19 cellular contexts compared by ENCODE assay signal in the genomic region with DNA sequence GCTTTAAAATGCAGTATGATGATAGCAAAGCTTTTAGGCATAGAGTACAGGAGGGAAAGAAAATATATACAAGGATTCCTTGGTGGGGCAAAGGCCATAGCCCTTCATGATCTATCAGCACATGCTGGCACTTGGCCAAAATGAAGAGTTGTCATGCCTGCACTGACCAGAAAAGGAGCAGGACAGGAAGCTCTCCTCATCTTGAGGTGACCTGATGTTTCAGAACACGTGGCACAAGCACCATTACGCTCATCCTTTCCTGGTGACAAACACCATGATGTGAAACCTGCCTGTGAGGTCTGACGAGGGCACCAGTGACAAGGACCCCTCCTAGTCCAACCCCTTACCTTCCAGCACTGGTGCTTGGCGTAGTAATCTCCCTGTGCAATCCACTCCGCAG.
"Had no signal": no experiment of that assay in that cellular context is flagged by ENCODE, and none has a peak within 500 bp of the region (broad histone marks: within the 10 kb centered on the region; RNA-seq: fewer than 3 reads in every experiment).

No MANE protein-coding gene starts in this region.

- H3K27ac ChIP-seq: dorsolateral prefrontal cortex, neural progenitor cell, stomach, WERI-Rb-1 had no signal

- H3K27me3 Mint-ChIP-seq: progenitor cell of endocrine pancreas, type B pancreatic cell had no signal

- DNase-seq: activated CD4-positive, alpha-beta T cell treated with anti-CD3 and anti-CD28 coated beads for 1 hour; activated naive CD4-positive, alpha-beta T cell; anterior cingulate cortex; caudate nucleus; dorsolateral prefrontal cortex; foreskin fibroblast; hippocampal formation; stimulated activated CD4-positive, alpha-beta T cell treated with anti-CD3 and anti-CD28 coated beads, Interleukin-12 subunit alpha, Interleukin-12 subunit beta, amount 100 ng/mL, for 4 hours; stimulated activated CD4-positive, alpha-beta T cell treated with anti-CD3 and anti-CD28 coated beads, Interleukin-2, amount 100 ng/mL, for 24 hours; stomach; WERI-Rb-1 had no signal

- H3K4me1 Mint-ChIP-seq: brain, neural progenitor cell had no signal

- H3K27me3 ChIP-seq: dorsolateral prefrontal cortex, neural progenitor cell, stomach had no signal

- ATAC-seq: left lobe of liver, SK-N-SH treated with all-trans-retinoic acid at 6 μM for 48 hours had no signal

- H3K36me3 ChIP-seq: neural progenitor cell, WERI-Rb-1 had no signal

- H3K27ac Mint-ChIP-seq: brain, neural progenitor cell, progenitor cell of endocrine pancreas, type B pancreatic cell had no signal

- FAIRE-seq: colon, keratinocyte had no signal

- H3K4me1 ChIP-seq: stomach had no signal

- H3K4me3 ChIP-seq: dorsolateral prefrontal cortex, neural progenitor cell, stomach had no signal

- H3K36me3 Mint-ChIP-seq: neural progenitor cell had no signal

- H3K4me3 Mint-ChIP-seq: brain, neural progenitor cell, type B pancreatic cell had no signal
